In the genomic region with DNA sequence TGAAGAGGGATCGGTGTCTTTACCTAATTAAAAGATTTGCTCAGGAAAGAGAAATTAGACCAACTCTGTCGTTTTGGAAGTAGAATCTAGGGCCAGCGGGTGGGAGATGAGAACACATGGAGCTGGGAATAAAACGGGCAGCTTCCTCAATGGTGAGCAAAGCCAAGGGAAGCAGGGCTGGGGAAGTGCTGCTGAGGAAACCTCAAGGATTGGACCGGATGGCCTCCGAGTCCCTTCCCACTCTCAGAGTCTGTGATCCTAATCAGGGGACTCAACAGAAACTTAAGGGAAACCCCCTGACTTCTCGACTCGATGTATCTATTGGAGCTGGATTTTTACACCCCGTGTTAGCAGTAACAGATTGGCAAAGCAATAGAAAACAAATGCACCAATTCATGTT, we compare ENCODE assay signal across 10 cellular contexts. TPM values are rescaled to one million over a fixed set of nuclear protein-coding genes. Genes with fewer than 3 reads are reported as not detected.
A peak's percentile ranks its signal among the peaks of the same experiment; 100 is the strongest.
DNase-seq lines count a peak whose midpoint lies in the region; ATAC-seq, FAIRE-seq and TF ChIP-seq lines count a peak whose summit lies in the region.
"Had no signal": no experiment of that assay in that cellular context is flagged by ENCODE, and none has a peak within 500 bp of the region (broad histone marks: within the 10 kb centered on the region; RNA-seq: fewer than 3 reads in every experiment).

No MANE protein-coding gene starts in this region.

- H3K27me3 Mint-ChIP-seq in CD4-positive, alpha-beta memory T cell, result peaks cover 0 to 1% of the 10 kb centered on the region in 2 donors
- H3K27me3 Mint-ChIP-seq in activated B cell treated with CpG ODN at 0.5 μM for 24 hours, result no peaks in the 10 kb centered on the region

- CTCF ChIA-PET in CD4-positive, alpha-beta memory T cell (lab: Charles Lee; ENCODE audit: partially characterized antibody), result interaction anchor here (1.4 kb wide), 1 partner anchor 25 kb away, joined by 4 read pairs; no protein-coding TSS in a partner anchor
- CTCF ChIA-PET in activated B cell treated with CpG ODN at 0.5 μM for 24 hours (lab: Charles Lee), result interaction anchor here (0.7 to 1.3 kb wide), 2 partner anchors 19 to 21 kb away, joined by 3 to 4 read pairs; no protein-coding TSS in a partner anchor

- no peak for ATAC-seq in activated B cell treated with CpG ODN at 0.5 μM for 24 hours (ENCODE audit: low read depth)
- no peak for ATAC-seq in GM18520 (IDR thresholded peaks at IDR 0.05; ENCODE audit: unreplicated experiment)

- H3K4me3 Mint-ChIP-seq in CD4-positive, alpha-beta memory T cell, result peak overlapping the region in 7 of 8 donors; percentile 52 to 85 (median 77)
- peak overlapping the region; percentile 88 for H3K4me3 Mint-ChIP-seq in activated B cell treated with CpG ODN at 0.5 μM for 24 hours

- H3K27me3 ChIP-seq in CD4-positive, alpha-beta memory T cell (ENCODE audit: insufficient read depth, low read length), result no peaks in the 10 kb centered on the region
- no peaks in the 10 kb centered on the region for H3K27me3 ChIP-seq in muscle layer of duodenum (ENCODE audit: low read depth, low read length)

- intact Hi-C loops in CD4-positive, alpha-beta memory T cell (cut with micrococcal nuclease), result no loop called here
- intact Hi-C loops in activated B cell treated with CpG ODN at 0.5 μM for 24 hours (cut with micrococcal nuclease), result loop anchor here (2.0 to 10.0 kb wide), 6 partner anchors 65 to 1003 kb away; a partner anchor contains a TSS

- H3K36me3 ChIP-seq in CD4-positive, alpha-beta memory T cell (ENCODE audit: insufficient read depth, low read length), result no peaks in the 10 kb centered on the region
- peaks cover 0 to 5% of the 10 kb centered on the region in 2 donors for H3K36me3 ChIP-seq in muscle layer of duodenum (ENCODE audit: control insufficient read depth in 1 of 2, insufficient read depth in 2 of 2, low read length in 2 of 2)

- POLR2A ChIA-PET in CD4-positive, alpha-beta memory T cell (lab: Charles Lee; ENCODE audit: partially characterized antibody), result no interaction called here
- POLR2A ChIA-PET in activated B cell treated with CpG ODN at 0.5 μM for 24 hours (lab: Charles Lee), result interaction anchor here (0.7 to 5.1 kb wide), 5 partner anchors 10 to 746 kb away, joined by 8 to 38 read pairs (median 10); a partner anchor contains a TSS

- no peak overlapping the region for H3K27ac ChIP-seq in CD4-positive, alpha-beta memory T cell (ENCODE audit: low read depth, low read length)
- H3K27ac ChIP-seq in muscle layer of duodenum (ENCODE audit: low read length), result peak overlapping the region; percentile 29

- FAIRE-seq in D721Med (lab: Jason Lieb, UNC), result no peak

- peaks cover 0 to 3% (median 0%) of the 10 kb centered on the region in 8 donors for H3K9me3 Mint-ChIP-seq in CD4-positive, alpha-beta memory T cell
- H3K9me3 Mint-ChIP-seq in activated B cell treated with CpG ODN at 0.5 μM for 24 hours, result no peaks in the 10 kb centered on the region

- DNase-seq in CD4-positive, alpha-beta memory T cell, result no peak
- DNase-seq in GM12865 (ENCODE audit: low read depth) (peak; percentile 61), activated B cell treated with CpG ODN at 0.5 μM for 24 hours (no peak), AML-193 (lab: John Stamatoyannopoulos, UW) (no peak), D721Med (ENCODE audit: insufficient read length, low spot score) (no peak), NCI-H1417 (lab: John Stamatoyannopoulos, UW) (no peak)
- DNase-seq: NCI-H1048, NCI-H526 treated with DMSO at 0.1 percent for 48 hours had no signal

- H3K36me3 Mint-ChIP-seq in CD4-positive, alpha-beta memory T cell, result peaks cover 3 to 11% of the 10 kb centered on the region in 2 donors
- peaks cover 14% of the 10 kb centered on the region for H3K36me3 Mint-ChIP-seq in activated B cell treated with CpG ODN at 0.5 μM for 24 hours (ENCODE audit: low read depth)

- no peak overlapping the region for H3K4me3 ChIP-seq in CD4-positive, alpha-beta memory T cell (ENCODE audit: low read length in 2 of 2)
- H3K4me3 ChIP-seq in GM12865 (ENCODE audit: low read depth, low read length) (peak overlapping the region; percentile 76), muscle layer of duodenum (ENCODE audit: low read depth in 1 of 2, low read length in 2 of 2) (peak overlapping the region in 1 of 2 donors; percentile 61)

- peaks cover 45% of the 10 kb centered on the region for H3K4me1 ChIP-seq in CD4-positive, alpha-beta memory T cell (ENCODE audit: insufficient read depth, low read length)
- H3K4me1 ChIP-seq in muscle layer of duodenum (ENCODE audit: control insufficient read depth in 1 of 2, insufficient read depth in 2 of 2, low read length in 2 of 2), result no peaks in the 10 kb centered on the region

- H3K4me1 Mint-ChIP-seq in CD4-positive, alpha-beta memory T cell, result peaks cover 29 to 73% (median 44%) of the 10 kb centered on the region in 4 donors
- H3K4me1 Mint-ChIP-seq in activated B cell treated with CpG ODN at 0.5 μM for 24 hours, result peaks cover 88% of the 10 kb centered on the region

- no peaks in the 10 kb centered on the region for H3K9me3 ChIP-seq in CD4-positive, alpha-beta memory T cell (ENCODE audit: control insufficient read depth in 1 of 2, low read length in 2 of 2)
- no peaks in the 10 kb centered on the region for H3K9me3 ChIP-seq in muscle layer of duodenum (ENCODE audit: control insufficient read depth in 1 of 2, low read length in 2 of 2)

- peak overlapping the region in 3 of 7 donors; percentile 6 to 84 (median 42) for H3K27ac Mint-ChIP-seq in CD4-positive, alpha-beta memory T cell
- peak overlapping the region; percentile 99 for H3K27ac Mint-ChIP-seq in activated B cell treated with CpG ODN at 0.5 μM for 24 hours

- no peak for TF ChIP-seq CTCF in GM12865 (IDR thresholded peaks at IDR 0.05; ENCODE audit: insufficient read depth, low read depth, low read length, missing control alignments)
- no peak for TF ChIP-seq CTCF in activated B cell treated with CpG ODN at 0.5 μM for 24 hours (IDR thresholded peaks at IDR 0.05)
- TF ChIP-seq CTCF in D721Med (IDR thresholded peaks at IDR 0.05; ENCODE audit: insufficient read depth, missing control alignments), result no peak

RNA-seq across cellular contexts. Expression of a gene that starts 10.8 kb away (rescaled TPM):
- 1 to 10 TPM; 3.1 to 4.2 TPM for total RNA-seq in CD4-positive, alpha-beta memory T cell
- 1 to 10 TPM in 1 of 2 donors, under 1 TPM in 1; 0.75 to 1.3 TPM for polyA plus RNA-seq in CD4-positive, alpha-beta memory T cell
- 23.2 and 25.9 TPM in 2 replicates for total RNA-seq in activated B cell treated with CpG ODN at 0.5 μM for 24 hours
